Comparison of ENCODE assay signal across 17 cellular contexts in genomic region chr1:193786041-193786440, GRCh38.
DNase-seq lines count a peak whose midpoint lies in the region; ATAC-seq and TF ChIP-seq lines count a peak whose summit lies in the region.
"Had no signal": no experiment of that assay in that cellular context is flagged by ENCODE, and none has a peak within 500 bp of the region (broad histone marks: within the 10 kb centered on the region; RNA-seq: fewer than 3 reads in every experiment).

No MANE protein-coding gene starts in this region.

- ATAC-seq in mucosa of descending colon, result peak; percentile 62
- no peak for ATAC-seq in stimulated activated naive CD8-positive, alpha-beta T cell treated with anti-CD3 and anti-CD28 coated beads, Interleukin-15, Interleukin-2, amounts not matched to agents 100 U/mL and 50 U/mL, for 24 hours
- ATAC-seq in left ventricle myocardium superior, result no peak
- ATAC-seq in HG03521 (IDR thresholded peaks at IDR 0.05; ENCODE audit: unreplicated experiment), result no peak

- no peaks in the 10 kb centered on the region for H3K36me3 ChIP-seq in mucosa of descending colon (ENCODE audit: low read depth)
- H3K36me3 ChIP-seq: BLaER1, HAP-1 had no signal

- TF ChIP-seq CTCF in 22Rv1 (IDR thresholded peaks at IDR 0.05) (no peak), VCaP (conservative IDR thresholded peaks at IDR 0.05) (no peak), mucosa of descending colon (IDR thresholded peaks at IDR 0.05) (no peak)

- peaks cover 8% of the 10 kb centered on the region for H3K4me1 ChIP-seq in mucosa of descending colon (ENCODE audit: low read depth)
- H3K4me1 ChIP-seq: BLaER1, HAP-1 had no signal

- no peaks in the 10 kb centered on the region for H3K9me3 ChIP-seq in mucosa of descending colon
- H3K9me3 ChIP-seq: BLaER1, Caco-2, HAP-1 had no signal

- intact Hi-C loops in mucosa of descending colon (cut with DNase I, micrococcal nuclease) (no loop called here), left ventricle myocardium superior (cut with micrococcal nuclease) (no loop called here)

- H3K27ac ChIP-seq in 22Rv1, result 0 out of 2 replicates have a peak overlapping the region, but pooled peaks have one; percentile 2
- peak overlapping the region; percentile 34 for H3K27ac ChIP-seq in VCaP
- H3K27ac ChIP-seq: BLaER1 had no signal

- no peak overlapping the region for H3K4me3 ChIP-seq in mucosa of descending colon
- H3K4me3 ChIP-seq: BLaER1, HAP-1 had no signal

- peak; percentile 1 for DNase-seq in fibroblast of gingiva (ENCODE audit: low read depth)
- DNase-seq in mucosa of descending colon, result peak in 1 of 3 donors; percentile 41
- no peak for DNase-seq in NCI-H345 treated with DMSO at 0.1 percent for 48 hours (lab: John Stamatoyannopoulos, UW; ENCODE audit: unreplicated experiment)
- no peak for DNase-seq in stimulated activated naive CD8-positive, alpha-beta T cell treated with anti-CD3 and anti-CD28 coated beads, Interleukin-15, Interleukin-2, amounts not matched to agents 100 U/mL and 50 U/mL, for 24 hours
- DNase-seq in left ventricle myocardium superior, result no peak
- DNase-seq: 8988T; AML-193; Caco-2; CD8-positive, alpha-beta memory T cell; DND-41; GF-D8; HFFc6 had no signal
